ENCODE assay signal across 8 cellular contexts in genomic region chr1:78143152-78143551, GRCh38.
DNase-seq lines count a peak whose midpoint lies in the region; ATAC-seq, FAIRE-seq and TF ChIP-seq lines count a peak whose summit lies in the region.

No MANE protein-coding gene starts in this region.

- no peaks in the 10 kb centered on the region for H3K27me3 ChIP-seq in pancreas

- no peak for TF ChIP-seq CTCF in pancreas (IDR thresholded peaks at IDR 0.05)

- H3K36me3 ChIP-seq in pancreas, result no peaks in the 10 kb centered on the region

- peak overlapping the region in 2 of 4 donors; percentile 1 to 12 for H3K27ac ChIP-seq in pancreas

- H3K4me3 ChIP-seq in pancreas, result no peak overlapping the region

- intact Hi-C loops in pancreas (cut with DNase I), result loop anchor here in 1 of 3 donors (10.0 kb wide), 2 partner anchors 462 to 542 kb away; no protein-coding TSS in a partner anchor

- no peaks in the 10 kb centered on the region for H3K36me3 Mint-ChIP-seq in activated CD8-positive, alpha-beta memory T cell treated with anti-CD3 and anti-CD28 coated beads, Interleukin-2, amount 10 ng/mL, durations not matched to agents 7 days and 5 days
- no peaks in the 10 kb centered on the region for H3K36me3 Mint-ChIP-seq in T-helper 1 cell treated with Interleukin-12 subunit alpha and Interleukin-12 subunit beta and Interleukin-4 antibody, amounts not matched to agents 30 μg/mL and 1 μg/mL, for 36 hours (ENCODE audit: low read depth)

- CTCF ChIA-PET in activated CD8-positive, alpha-beta memory T cell treated with anti-CD3 and anti-CD28 coated beads, Interleukin-2, amount 10 ng/mL, durations not matched to agents 7 days and 5 days (lab: Charles Lee), result interaction anchor here (1.0 to 5.6 kb wide), 4 partner anchors 11 to 474 kb away, joined by 3 to 32 read pairs (median 10); no protein-coding TSS in a partner anchor

- peaks cover 0 to 12% (median 6%) of the 10 kb centered on the region in 3 donors for H3K4me1 ChIP-seq in pancreas

- no peak for DNase-seq in activated CD8-positive, alpha-beta memory T cell treated with anti-CD3 and anti-CD28 coated beads, Interleukin-2, amount 10 ng/mL, durations not matched to agents 7 days and 5 days
- no peak for DNase-seq in activated CD8-positive, alpha-beta memory T cell treated with anti-CD3 and anti-CD28 coated beads, Interleukin-2, amount 50 U/mL, for 48 hours
- DNase-seq in pancreas (no peak), NCI-H1694 treated with DMSO at 0.1 percent for 48 hours (lab: John Stamatoyannopoulos, UW) (no peak), midbrain (lab: John Stamatoyannopoulos, UW) (no peak), NCI-H748 (lab: John Stamatoyannopoulos, UW; ENCODE audit: unreplicated experiment) (no peak)

- H3K27ac Mint-ChIP-seq in activated CD8-positive, alpha-beta memory T cell treated with anti-CD3 and anti-CD28 coated beads, Interleukin-2, amount 10 ng/mL, durations not matched to agents 7 days and 5 days, result peak overlapping the region; percentile 82
- H3K27ac Mint-ChIP-seq in T-helper 1 cell treated with Interleukin-12 subunit alpha and Interleukin-12 subunit beta and Interleukin-4 antibody, amounts not matched to agents 30 μg/mL and 1 μg/mL, for 36 hours, result peak overlapping the region; percentile 85

- H3K4me3 Mint-ChIP-seq in activated CD8-positive, alpha-beta memory T cell treated with anti-CD3 and anti-CD28 coated beads, Interleukin-2, amount 10 ng/mL, durations not matched to agents 7 days and 5 days, result peak overlapping the region; percentile 74
- peak overlapping the region; percentile 70 for H3K4me3 Mint-ChIP-seq in T-helper 1 cell treated with Interleukin-12 subunit alpha and Interleukin-12 subunit beta and Interleukin-4 antibody, amounts not matched to agents 30 μg/mL and 1 μg/mL, for 36 hours

- no peak for FAIRE-seq in pancreas (lab: Jason Lieb, UNC)

- H3K9me3 Mint-ChIP-seq in activated CD8-positive, alpha-beta memory T cell treated with anti-CD3 and anti-CD28 coated beads, Interleukin-2, amount 10 ng/mL, durations not matched to agents 7 days and 5 days (ENCODE audit: low read depth), result no peaks in the 10 kb centered on the region
- H3K9me3 Mint-ChIP-seq in T-helper 1 cell treated with Interleukin-12 subunit alpha and Interleukin-12 subunit beta and Interleukin-4 antibody, amounts not matched to agents 30 μg/mL and 1 μg/mL, for 36 hours, result no peaks in the 10 kb centered on the region

- H3K4me1 Mint-ChIP-seq in activated CD8-positive, alpha-beta memory T cell treated with anti-CD3 and anti-CD28 coated beads, Interleukin-2, amount 10 ng/mL, durations not matched to agents 7 days and 5 days, result peaks cover 24% of the 10 kb centered on the region
- H3K4me1 Mint-ChIP-seq in T-helper 1 cell treated with Interleukin-12 subunit alpha and Interleukin-12 subunit beta and Interleukin-4 antibody, amounts not matched to agents 30 μg/mL and 1 μg/mL, for 36 hours (ENCODE audit: low read depth), result peaks cover 15% of the 10 kb centered on the region

- peak; percentile 85 for ATAC-seq in activated CD8-positive, alpha-beta memory T cell treated with anti-CD3 and anti-CD28 coated beads, Interleukin-2, amount 10 ng/mL, durations not matched to agents 7 days and 5 days
- ATAC-seq in HG02973 (IDR thresholded peaks at IDR 0.05; ENCODE audit: unreplicated experiment), result peak; percentile 84
- peak; percentile 17 to 64 (median 47) for ATAC-seq in pancreas

- 72 to 74% methylated on average over 4 of the region's 4 CpGs for WGBS in pancreas, 2 donors

- no peaks in the 10 kb centered on the region for H3K9me3 ChIP-seq in pancreas

- peaks cover 6% of the 10 kb centered on the region for H3K27me3 Mint-ChIP-seq in activated CD8-positive, alpha-beta memory T cell treated with anti-CD3 and anti-CD28 coated beads, Interleukin-2, amount 10 ng/mL, durations not matched to agents 7 days and 5 days
- peaks cover 5% of the 10 kb centered on the region for H3K27me3 Mint-ChIP-seq in T-helper 1 cell treated with Interleukin-12 subunit alpha and Interleukin-12 subunit beta and Interleukin-4 antibody, amounts not matched to agents 30 μg/mL and 1 μg/mL, for 36 hours (ENCODE audit: low read depth)
